Comparison of ENCODE assay signal across 12 cellular contexts in the genomic region with DNA sequence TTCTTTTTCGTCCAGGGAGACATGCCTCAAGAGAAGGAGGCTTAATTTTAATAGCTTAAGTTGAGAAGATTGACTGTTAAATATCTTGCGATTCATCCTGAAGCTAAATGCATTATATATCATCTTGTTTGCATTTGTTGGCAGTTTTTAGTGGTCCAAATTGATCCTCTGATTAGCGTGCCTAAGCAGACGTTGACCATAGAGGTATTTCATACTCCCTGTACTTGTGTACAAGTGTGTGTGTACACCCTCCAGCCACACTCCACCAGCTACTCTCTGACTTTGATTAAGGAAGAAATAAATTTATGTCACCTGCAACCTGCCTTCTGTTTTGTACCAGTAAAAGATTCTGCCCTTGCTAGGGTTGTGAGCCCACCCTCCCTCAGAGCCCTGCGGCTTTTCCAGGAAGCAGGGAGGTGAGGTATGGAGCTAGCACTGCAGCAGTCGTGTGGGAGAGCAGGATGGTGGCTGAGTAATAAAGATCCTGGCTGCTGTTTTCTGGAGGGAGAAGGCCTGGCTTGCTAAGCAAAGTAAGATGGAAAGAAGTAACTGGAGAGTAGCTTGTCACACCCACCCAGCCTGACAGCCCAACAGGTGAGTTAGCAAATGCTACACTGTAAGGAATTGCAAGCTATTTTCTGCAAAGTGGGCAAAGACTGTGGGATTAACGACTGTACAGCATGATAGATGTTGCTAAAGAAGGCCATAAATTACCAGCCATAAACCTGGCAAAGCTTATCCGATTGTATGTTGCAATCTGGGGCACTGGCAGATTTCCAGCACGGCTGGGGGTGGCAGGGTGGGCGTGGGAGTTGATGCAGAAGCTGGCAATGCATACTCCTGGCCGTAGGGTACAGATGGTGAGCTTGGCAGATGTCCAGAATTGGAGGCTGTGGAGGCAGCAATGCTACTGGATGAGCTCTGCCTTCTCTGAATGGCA.
DNase-seq lines count a peak whose midpoint lies in the region; ATAC-seq and TF ChIP-seq lines count a peak whose summit lies in the region.
"Had no signal": no experiment of that assay in that cellular context is flagged by ENCODE, and none has a peak within 500 bp of the region (broad histone marks: within the 10 kb centered on the region; RNA-seq: fewer than 3 reads in every experiment).

No MANE protein-coding gene starts in this region.

- no peaks in the 10 kb centered on the region for H3K27me3 ChIP-seq in hepatocyte
- H3K27me3 ChIP-seq: tibial artery had no signal

- H2AFZ ChIP-seq in hepatocyte: no peak overlapping the region

- TF ChIP-seq CTCF in hepatocyte (IDR thresholded peaks at IDR 0.05; ENCODE audit: poor library complexity): no peak

- no peak overlapping the region for H3K4me2 ChIP-seq in hepatocyte

- no peaks in the 10 kb centered on the region for H3K9me2 ChIP-seq in hepatocyte (replicated peaks; ENCODE audit: insufficient read depth)

- no peaks in the 10 kb centered on the region for H3K36me3 Mint-ChIP-seq in activated CD4-positive, alpha-beta memory T cell treated with anti-CD3 and anti-CD28 coated beads, Interleukin-2, amount 10 ng/mL, durations not matched to agents 7 days and 5 days (ENCODE audit: low read depth)

- no peaks in the 10 kb centered on the region for H3K4me1 ChIP-seq in hepatocyte (ENCODE audit: insufficient read depth)
- H3K4me1 ChIP-seq: esophagus squamous epithelium, tibial artery had no signal

- peak overlapping the region; percentile 26 for H3K27ac ChIP-seq in hepatocyte
- H3K27ac ChIP-seq: esophagus squamous epithelium, tibial artery had no signal

- POLR2A ChIA-PET in activated CD4-positive, alpha-beta memory T cell treated with anti-CD3 and anti-CD28 coated beads, Interleukin-2, amount 10 ng/mL, durations not matched to agents 7 days and 5 days (lab: Charles Lee): no interaction called here

- H3K27ac Mint-ChIP-seq in activated CD4-positive, alpha-beta memory T cell treated with anti-CD3 and anti-CD28 coated beads, Interleukin-2, amount 10 ng/mL, durations not matched to agents 7 days and 5 days: no peak overlapping the region

- H4K20me1 ChIP-seq in hepatocyte (ENCODE audit: insufficient read depth, poor library complexity, severe bottlenecking): no peaks in the 10 kb centered on the region

- H3K9me3 ChIP-seq in hepatocyte (ENCODE audit: low read depth): no peaks in the 10 kb centered on the region
- H3K9me3 ChIP-seq: esophagus squamous epithelium, tibial artery had no signal

- no peaks in the 10 kb centered on the region for H3K9me3 Mint-ChIP-seq in activated CD4-positive, alpha-beta memory T cell treated with anti-CD3 and anti-CD28 coated beads, Interleukin-2, amount 10 ng/mL, durations not matched to agents 7 days and 5 days

- no peak overlapping the region for H3K4me3 Mint-ChIP-seq in activated CD4-positive, alpha-beta memory T cell treated with anti-CD3 and anti-CD28 coated beads, Interleukin-2, amount 10 ng/mL, durations not matched to agents 7 days and 5 days

- CTCF ChIA-PET in activated CD4-positive, alpha-beta memory T cell treated with anti-CD3 and anti-CD28 coated beads, Interleukin-2, amount 10 ng/mL, durations not matched to agents 7 days and 5 days (lab: Charles Lee): no interaction called here

- no peaks in the 10 kb centered on the region for H3K36me3 ChIP-seq in hepatocyte (replicated peaks; ENCODE audit: insufficient read depth, low read depth)
- H3K36me3 ChIP-seq: esophagus squamous epithelium, tibial artery had no signal

- WGBS in hepatocyte (ENCODE audit: low lambda C conversion rate, missing lambda C conversion rate): 54% methylated on average over 11 of the region's 11 CpGs

- H3K4me3 ChIP-seq in hepatocyte: no peak overlapping the region
- H3K4me3 ChIP-seq: esophagus squamous epithelium, tibial artery had no signal

- H3K4me1 Mint-ChIP-seq in activated CD4-positive, alpha-beta memory T cell treated with anti-CD3 and anti-CD28 coated beads, Interleukin-2, amount 10 ng/mL, durations not matched to agents 7 days and 5 days: no peaks in the 10 kb centered on the region

- peaks cover 22% of the 10 kb centered on the region for H3K27me3 Mint-ChIP-seq in activated CD4-positive, alpha-beta memory T cell treated with anti-CD3 and anti-CD28 coated beads, Interleukin-2, amount 10 ng/mL, durations not matched to agents 7 days and 5 days

- ATAC-seq in GM18867 (IDR thresholded peaks at IDR 0.05; ENCODE audit: unreplicated experiment): no peak

- DNase-seq in D341Med (ENCODE audit: low spot score) (peak; percentile 83), NCI-H128 (lab: John Stamatoyannopoulos, UW; ENCODE audit: unreplicated experiment) (peak; percentile 91), NCI-H82 (lab: John Stamatoyannopoulos, UW) (peak; percentile 99), hepatocyte (ENCODE audit: low spot score) (peak; percentile 62), GOT3 (lab: John Stamatoyannopoulos, UW) (no peak), putamen (ENCODE audit: low spot score) (no peak)
- no peak for DNase-seq in activated CD4-positive, alpha-beta memory T cell treated with anti-CD3 and anti-CD28 coated beads, Interleukin-2, amount 10 ng/mL, durations not matched to agents 7 days and 5 days
- DNase-seq: activated CD4-positive, alpha-beta T cell treated with anti-CD3 and anti-CD28 coated beads, Interleukin-2, amount 50 U/mL, for 4 hours; activated gamma-delta T cell; esophagus squamous epithelium; tibial artery had no signal

- no peaks in the 10 kb centered on the region for H3K79me2 ChIP-seq in hepatocyte

Comparison
In these comparisons a context has a peak if more than half of its experiments do, and no peak if none do; other contexts are left out.
1. DNase-seq: peak in D341Med (single experiment), NCI-H128 (single experiment), NCI-H82 (single experiment) and hepatocyte (single experiment); none in GOT3 (single experiment), activated CD4-positive, alpha-beta memory T cell treated with anti-CD3 and anti-CD28 coated beads, Interleukin-2, amount 10 ng/mL, durations not matched to agents 7 days and 5 days (single experiment) and putamen (single experiment).